8 cellular contexts compared by ENCODE assay signal in the genomic region with DNA sequence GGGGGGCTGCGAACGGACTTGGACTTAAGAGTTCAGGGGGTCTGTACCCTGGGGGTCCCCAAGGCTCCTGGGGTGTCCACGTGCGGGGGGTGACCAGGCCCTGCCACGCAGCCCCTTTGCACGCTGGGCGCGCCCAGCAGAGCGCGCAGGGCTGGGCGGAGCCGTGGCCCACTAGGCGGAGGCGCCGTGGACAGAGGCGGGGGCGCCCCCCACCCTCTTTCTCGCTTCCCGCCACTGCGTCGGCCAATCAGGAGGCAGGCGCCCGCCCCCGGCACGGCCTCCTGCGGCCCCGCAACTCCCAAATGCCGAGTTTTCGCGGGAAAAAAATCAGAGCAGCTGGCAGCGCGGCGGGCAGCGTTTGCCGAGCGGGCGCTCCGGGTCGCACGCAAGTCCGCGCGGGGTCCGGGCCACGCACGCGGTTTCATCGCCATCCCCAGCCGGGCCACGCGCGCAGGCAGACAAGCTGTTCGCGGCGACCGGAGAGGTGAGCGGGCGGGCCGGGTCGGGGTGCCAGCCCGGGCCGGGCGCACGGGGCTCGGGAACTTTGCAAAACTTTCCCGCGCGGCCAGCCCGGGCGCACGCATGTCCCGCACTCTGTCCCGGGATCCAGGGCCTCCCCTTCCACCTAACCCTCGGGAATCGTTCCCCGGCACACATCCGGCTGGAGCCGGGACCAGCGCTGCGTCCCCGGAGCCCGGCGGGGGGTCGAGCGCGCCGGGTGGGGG. TPM values are rescaled to one million over a fixed set of nuclear protein-coding genes. Genes with fewer than 3 reads are reported as not detected.
DNase-seq lines count a peak whose midpoint lies in the region; ATAC-seq, FAIRE-seq and TF ChIP-seq lines count a peak whose summit lies in the region.

Gene UHRF1 (plus strand): TSS at position 330 of the 725 bp plus-strand sequence. CDS start 1,385 bp downstream, outside the sequence.

- ATAC-seq in A549 (peak; percentile 15 to 58; a peak in 4 of 6 replicates), body of pancreas (no peak), lower lobe of right lung (no peak)
- peak; percentile 56 to 60 for ATAC-seq in stimulated activated naive B cell treated with anti-CD40 and anti-IgM and Interleukin-4, amounts not matched to agents 10 μg/mL and 1 μg/mL and 100 μg/mL, for 72 hours (replicated peaks)

- DNase-seq in A549 (ENCODE audit: low read depth in 1 of 2, low spot score in 1 of 2) (peak in 1 of 2 experiments; percentile 52), HT-29 (ENCODE audit: low spot score) (peak; percentile 52), RCC 7860 (ENCODE audit: low spot score) (peak; percentile 23), body of pancreas (no peak), lower lobe of right lung (no peak), medulla oblongata (ENCODE audit: extremely low spot score) (no peak)
- peak; percentile 56 for DNase-seq in stimulated activated naive B cell treated with anti-CD40 and anti-IgM and Interleukin-4, amounts not matched to agents 10 μg/mL and 1 μg/mL and 100 μg/mL, for 72 hours

- H3K4me1 ChIP-seq in A549, result peaks cover 38% of the 10 kb centered on the region
- H3K4me1 ChIP-seq in body of pancreas, result peaks cover 28% of the 10 kb centered on the region
- peaks cover 31% of the 10 kb centered on the region for H3K4me1 ChIP-seq in lower lobe of right lung

- no peaks in the 10 kb centered on the region for H3K27me3 Mint-ChIP-seq in stimulated activated naive B cell treated with anti-CD40 and anti-IgM and Interleukin-4, amounts not matched to agents 10 μg/mL and 1 μg/mL and 100 μg/mL, for 72 hours

- H3K27ac ChIP-seq in A549 (peak within 1 kb of the TSS; percentile 93 to 95), body of pancreas (no peak within 1 kb of the TSS), lower lobe of right lung (no peak within 1 kb of the TSS)

- WGBS in A549 (ENCODE audit: missing lambda C conversion rate), result 33% methylated on average over 1 of the region's 87 CpGs
- WGBS in body of pancreas, 2 donors, result 2% methylated on average over 77 of the region's 87 CpGs; no CpG with 5 or more reads in 1 of the 2 donors

- H3K4me3 ChIP-seq in A549 (peak within 1 kb of the TSS; percentile 85), body of pancreas (peak within 1 kb of the TSS; percentile 36 to 73), lower lobe of right lung (peak within 1 kb of the TSS; percentile 72)

- POLR2A ChIA-PET in A549 (lab: Yijun Ruan, JAX), result no interaction called here

- H3K4me3 Mint-ChIP-seq in stimulated activated naive B cell treated with anti-CD40 and anti-IgM and Interleukin-4, amounts not matched to agents 10 μg/mL and 1 μg/mL and 100 μg/mL, for 72 hours, result peak within 1 kb of the TSS; percentile 83 to 84

- FAIRE-seq in A549 (lab: Jason Lieb, UNC) (no peak), RCC 7860 (lab: Jason Lieb, UNC) (no peak)

- H3K4me2 ChIP-seq in A549, result peak within 1 kb of the TSS; percentile 84

- no peak for TF ChIP-seq CTCF in A549 (IDR thresholded peaks at IDR 0.05)
- no peak for TF ChIP-seq CTCF in body of pancreas (IDR thresholded peaks at IDR 0.05)
- no peak for TF ChIP-seq CTCF in lower lobe of right lung (IDR thresholded peaks at IDR 0.05)

- TF ChIP-seq POLR2A in A549 (IDR thresholded peaks at IDR 0.05; ENCODE audit: low read length), result peak; percentile 18; the same call in 1 of the 2 replicates
- peak; percentile 59 for TF ChIP-seq POLR2A in GM10847 (IDR thresholded peaks at IDR 0.05; ENCODE audit: extremely low read depth, insufficient read length)
- no peak for TF ChIP-seq POLR2A in body of pancreas (IDR thresholded peaks at IDR 0.05)

- H3K36me3 ChIP-seq in body of pancreas (replicated peaks in 1 of 2; ENCODE audit: insufficient read depth in 1 of 2, low read depth in 2 of 2) (no peaks in the 10 kb centered on the region), lower lobe of right lung (no peaks in the 10 kb centered on the region)

- H3K27me3 ChIP-seq in body of pancreas (peaks cover 0 to 4% of the 10 kb centered on the region in 2 donors), lower lobe of right lung (ENCODE audit: low read depth) (peaks cover 13% of the 10 kb centered on the region)

- intact Hi-C loops in body of pancreas (cut with DNase I), result loop anchor here (5.0 kb wide), 1 partner anchor 37 kb away; no protein-coding TSS in a partner anchor
- intact Hi-C loops in lower lobe of right lung (cut with DNase I), result no loop called here

- CTCF ChIA-PET in A549 (lab: Yijun Ruan, JAX), result interaction anchor here (1.1 to 7.3 kb wide), 3 partner anchors 13 to 96 kb away, joined by 3 to 40 read pairs (median 3); no protein-coding TSS in a partner anchor

- H3K4me1 Mint-ChIP-seq in stimulated activated naive B cell treated with anti-CD40 and anti-IgM and Interleukin-4, amounts not matched to agents 10 μg/mL and 1 μg/mL and 100 μg/mL, for 72 hours, result peaks cover 35 to 54% of the 10 kb centered on the region in 2 donors

- H3K36me3 Mint-ChIP-seq in stimulated activated naive B cell treated with anti-CD40 and anti-IgM and Interleukin-4, amounts not matched to agents 10 μg/mL and 1 μg/mL and 100 μg/mL, for 72 hours, result peaks cover 20 to 21% of the 10 kb centered on the region in 2 donors

- no peaks in the 10 kb centered on the region for H3K9me3 Mint-ChIP-seq in stimulated activated naive B cell treated with anti-CD40 and anti-IgM and Interleukin-4, amounts not matched to agents 10 μg/mL and 1 μg/mL and 100 μg/mL, for 72 hours

- H3K9me3 ChIP-seq in A549 (no peaks in the 10 kb centered on the region), body of pancreas (no peaks in the 10 kb centered on the region), lower lobe of right lung (no peaks in the 10 kb centered on the region)

- no peak for TF ChIP-seq RAD21 in A549 (conservative IDR thresholded peaks at IDR 0.05 in 1 of 2, IDR thresholded peaks at IDR 0.05 in 1 of 2)

- H3K27ac Mint-ChIP-seq in stimulated activated naive B cell treated with anti-CD40 and anti-IgM and Interleukin-4, amounts not matched to agents 10 μg/mL and 1 μg/mL and 100 μg/mL, for 72 hours, result peak within 1 kb of the TSS; percentile 81

- TF ChIP-seq EP300 in A549 (IDR thresholded peaks at IDR 0.05), result no peak

TF ChIP-seq in A549, 52 proteins besides CTCF, POLR2A, EP300 and RAD21:
- peak; percentile 31; the same call in 1 of the 2 replicates for TF ChIP-seq PHF8 (IDR thresholded peaks at IDR 0.05; ENCODE audit: borderline replicate concordance, low read depth)
- no peak for TF ChIP-seq POLR2AphosphoS2 (conservative IDR thresholded peaks at IDR 0.05; ENCODE audit: low read length)
- TF ChIP-seq TP53 (CRISPR knock-in tag; IDR thresholded peaks at IDR 0.05), result no peak
- no peak for TF ChIP-seq HOXB13 (CRISPR knock-in tag; IDR thresholded peaks at IDR 0.05; ENCODE audit: low read depth)
- TF ChIP-seq, protein P1, sequence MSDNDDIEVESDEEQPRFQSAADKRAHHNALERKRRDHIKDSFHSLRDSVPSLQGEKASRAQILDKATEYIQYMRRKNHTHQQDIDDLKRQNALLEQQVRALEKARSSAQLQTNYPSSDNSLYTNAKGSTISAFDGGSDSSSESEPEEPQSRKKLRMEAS (IDR thresholded peaks at IDR 0.05), result peak; percentile 50; the same call in 1 of the 2 replicates
- no peak for TF ChIP-seq NPAS2 (CRISPR knock-in tag; IDR thresholded peaks at IDR 0.05; ENCODE audit: borderline replicate concordance)
- no peak for TF ChIP-seq NFE2L2 (conservative IDR thresholded peaks at IDR 0.05; ENCODE audit: low read length)
- peak in 1 of 2 experiments; percentile 30; a peak in 2 of 5 replicates for TF ChIP-seq JUN (IDR thresholded peaks at IDR 0.05)
- no peak for TF ChIP-seq HOXB5 (CRISPR knock-in tag; IDR thresholded peaks at IDR 0.05)
- TF ChIP-seq E2F6 (IDR thresholded peaks at IDR 0.05; ENCODE audit: borderline replicate concordance, low read depth), result peak; percentile 73
- no peak for TF ChIP-seq FOSL2 (IDR thresholded peaks at IDR 0.05)
- no peak for TF ChIP-seq FOSL2 (CRISPR knock-in tag; IDR thresholded peaks at IDR 0.05)
- no peak for TF ChIP-seq CBX2 (IDR thresholded peaks at IDR 0.05; ENCODE audit: borderline replicate concordance, low read depth)
- TF ChIP-seq MYC (IDR thresholded peaks at IDR 0.05; ENCODE audit: borderline replicate concordance, low read length), result no peak
- no peak for TF ChIP-seq GATA3 (IDR thresholded peaks at IDR 0.05; ENCODE audit: borderline replicate concordance)
- TF ChIP-seq MAFK (IDR thresholded peaks at IDR 0.05; ENCODE audit: partially characterized antibody), result no peak

RNA-seq across cellular contexts. Expression of gene UHRF1, which starts in this region (rescaled TPM):
- polyA plus RNA-seq in A549 (2011; rRNA removed), result 7.2 and 8.5 TPM in 2 replicates
- polyA plus RNA-seq in A549 (2012; cell fraction: cytosol; rRNA removed), result 34.5 and 37.1 TPM in 2 replicates
- polyA plus RNA-seq in A549 (2012; cell fraction: nucleus; rRNA removed), result 63.0 and 64.2 TPM in 2 replicates
- 50.6 to 52.7 TPM (median 52.3 TPM) in 3 replicates for polyA plus RNA-seq in A549 (2017; fragmentation: RNase III; extraction: RNeasy Plus Mini Kit Qiagen cat#74134 plus additional on column Dnase treatment)
- polyA minus RNA-seq in A549 (2011; rRNA and poly(A)+ RNA removed), result 6.3 and 10.1 TPM in 2 replicates
- total RNA-seq in HT-29 (2014; rRNA removed; shearing (Covaris generic)), result 93.3 and 95.9 TPM in 2 replicates
- total RNA-seq in body of pancreas, result 1 to 10 TPM; 2.1 to 3.3 TPM
- 1.3 TPM for total RNA-seq in lower lobe of right lung

Comparison
In these comparisons a context has a peak if more than half of its experiments do, and no peak if none do; other contexts are left out.
1. RNA of gene UHRF1 (total RNA-seq): 93.3 to 95.9 TPM in HT-29; 2.1 to 3.3 TPM in body of pancreas and 1.3 TPM in lower lobe of right lung (single experiment); every median in the first group is over 10 times any median in the second.
2. ATAC-seq: peak in A549 (2 of 2) and stimulated activated naive B cell treated with anti-CD40 and anti-IgM and Interleukin-4, amounts not matched to agents 10 μg/mL and 1 μg/mL and 100 μg/mL, for 72 hours (2 of 2); none in body of pancreas (single experiment) and lower lobe of right lung (0 of 2).
3. DNase-seq: peak in HT-29 (single experiment), RCC 7860 (single experiment) and stimulated activated naive B cell treated with anti-CD40 and anti-IgM and Interleukin-4, amounts not matched to agents 10 μg/mL and 1 μg/mL and 100 μg/mL, for 72 hours (single experiment); none in body of pancreas (0 of 4), lower lobe of right lung (single experiment) and medulla oblongata (single experiment).
4. H3K27ac ChIP-seq: peak in A549 (2 of 2); none in body of pancreas (0 of 4) and lower lobe of right lung (single experiment).
5. POLR2A ChIP-seq: peak in A549 (single experiment) and GM10847 (single experiment); none in body of pancreas (0 of 3).
6. Peak in every context shown above with its lines, with median percentiles within 50 percentile points of each other: H3K4me3 ChIP-seq.